Comparison of ENCODE assay signal across 9 cellular contexts in the genomic region with DNA sequence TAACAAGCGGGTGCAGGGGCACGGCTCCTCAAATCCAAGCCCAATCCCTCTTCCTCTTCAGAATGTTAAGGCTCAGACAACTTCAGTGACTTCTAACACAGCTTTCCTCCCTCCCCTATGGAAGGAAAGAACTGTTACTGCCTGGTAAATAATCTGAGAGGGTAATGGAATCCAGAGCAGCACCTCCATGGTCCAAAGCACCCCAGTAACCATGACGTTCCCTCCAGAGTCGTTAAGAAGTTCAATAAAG. TPM values are rescaled to one million over a fixed set of nuclear protein-coding genes. Genes with fewer than 3 reads are reported as not detected.
DNase-seq lines count a peak whose midpoint lies in the region; ATAC-seq, FAIRE-seq and TF ChIP-seq lines count a peak whose summit lies in the region.
"Had no signal": no experiment of that assay in that cellular context is flagged by ENCODE, and none has a peak within 500 bp of the region (broad histone marks: within the 10 kb centered on the region; RNA-seq: fewer than 3 reads in every experiment).

No MANE protein-coding gene starts in this region.

- H3K4me1 ChIP-seq in A673 (ENCODE audit: insufficient read depth, low read length, poor library complexity, severe bottlenecking) (peaks cover 60% of the 10 kb centered on the region), IMR-90 (ENCODE audit: control insufficient read depth, insufficient read depth, low read length) (peaks cover 24% of the 10 kb centered on the region), muscle layer of duodenum (ENCODE audit: control insufficient read depth in 1 of 2, insufficient read depth in 2 of 2, low read length in 2 of 2) (peaks cover 22 to 47% of the 10 kb centered on the region in 2 donors)

- dilution Hi-C loops in IMR-90 (cut with HindIII; ENCODE audit: low sequenced_read_pairs, unreplicated experiment), result no loop called here

- in situ Hi-C loops in IMR-90 (cut with MboI; ENCODE audit: low sequenced_read_pairs), result no loop called here

- peak overlapping the region; percentile 98 for H2AK9ac ChIP-seq in IMR-90 (replicated peaks; ENCODE audit: low read depth, low read length, poor library complexity)

- H3K36me3 ChIP-seq in A673 (ENCODE audit: insufficient read depth, low read length, poor library complexity, severe bottlenecking), result no peaks in the 10 kb centered on the region
- no peaks in the 10 kb centered on the region for H3K36me3 ChIP-seq in IMR-90 (ENCODE audit: control insufficient read depth, insufficient read depth, low read length)
- peaks cover 0 to 3% of the 10 kb centered on the region in 2 donors for H3K36me3 ChIP-seq in muscle layer of duodenum (ENCODE audit: control insufficient read depth in 1 of 2, insufficient read depth in 2 of 2, low read length in 2 of 2)

- no peak for TF ChIP-seq CTCF in A673 (conservative IDR thresholded peaks at IDR 0.05; ENCODE audit: low read depth, low read length)
- TF ChIP-seq CTCF in IMR-90 (conservative IDR thresholded peaks at IDR 0.05; ENCODE audit: low read depth, low read length), result no peak
- TF ChIP-seq CTCF in chondrocyte (IDR thresholded peaks at IDR 0.05), result no peak
- TF ChIP-seq CTCF in D721Med (IDR thresholded peaks at IDR 0.05; ENCODE audit: insufficient read depth, missing control alignments), result no peak

- POLR2A ChIA-PET in A673 (lab: Charles Lee; ENCODE audit: low non-redundant PET) (interaction anchor here (0.5 kb wide), 1 partner anchor 337 kb away, joined by 9 read pairs; no protein-coding TSS in a partner anchor), IMR-90 (lab: Charles Lee; ENCODE audit: unreplicated experiment) (no interaction called here)

- H3K9me3 Mint-ChIP-seq in chondrocyte (ENCODE audit: low read depth), result no peaks in the 10 kb centered on the region

- peak overlapping the region; percentile 96 for H2AFZ ChIP-seq in IMR-90 (replicated peaks; ENCODE audit: low read length, poor library complexity)

- peak overlapping the region; percentile 78 for H3K4ac ChIP-seq in IMR-90 (ENCODE audit: low read depth, low read length)

- H3K4me1 Mint-ChIP-seq in chondrocyte (ENCODE audit: low read depth), result peaks cover 42% of the 10 kb centered on the region

- TF ChIP-seq POLR2A in IMR-90 (IDR thresholded peaks at IDR 0.05; ENCODE audit: low read depth, low read length), result no peak

- peak overlapping the region; percentile 17 for H4K5ac ChIP-seq in IMR-90 (ENCODE audit: low read depth, low read length)

- peak overlapping the region; percentile 95 for H3K14ac ChIP-seq in IMR-90 (replicated peaks; ENCODE audit: low read depth, low read length)

- H4K8ac ChIP-seq in IMR-90 (ENCODE audit: low read depth in 2 of 2, low read length in 2 of 2), result peak overlapping the region; percentile 71 to 73; a peak in 2 of 4 replicates

- BruUV-seq in A673 (replicated peaks; lab: Mats Ljungman, UMichigan) (TSS peak; percentile 83), IMR-90 (replicated peaks; lab: Mats Ljungman, UMichigan) (no TSS peak)

- H4K20me1 ChIP-seq in IMR-90 (ENCODE audit: insufficient read depth, low read length), result peaks cover 51% of the 10 kb centered on the region

- peaks cover 8 to 60% of the 10 kb centered on the region in 2 experiments; a peak in 3 of 4 replicates for H3K79me1 ChIP-seq in IMR-90 (ENCODE audit: low read depth in 1 of 2, low read length in 2 of 2)

- no peaks in the 10 kb centered on the region for H3K27me3 ChIP-seq in A673 (replicated peaks; ENCODE audit: insufficient read depth, low read depth, low read length, poor library complexity)
- H3K27me3 ChIP-seq in IMR-90 (ENCODE audit: control insufficient read depth, insufficient read depth, low read length), result no peaks in the 10 kb centered on the region
- H3K27me3 ChIP-seq in muscle layer of duodenum (ENCODE audit: low read depth, low read length), result no peaks in the 10 kb centered on the region

- H3K27ac Mint-ChIP-seq in chondrocyte (ENCODE audit: unreplicated experiment), result peak overlapping the region; percentile 93

- H4K91ac ChIP-seq in IMR-90 (ENCODE audit: insufficient read depth, low read depth, low read length), result peak overlapping the region; percentile 66; the same call in 1 of the 2 replicates

- 0% methylated on average over 2 of the region's 4 CpGs; no CpG with 5 or more reads in 1 of the 2 experiments for WGBS in IMR-90 (ENCODE audit: extremely low coverage in 2 of 2, insufficient read length in 1 of 2), 2 experiments

- no peak overlapping the region; the same call in 1 of the 2 replicates for H2BK120ac ChIP-seq in IMR-90 (ENCODE audit: low read depth, low read length)

- H3K23ac ChIP-seq in IMR-90 (ENCODE audit: low read depth, low read length), result peak overlapping the region; percentile 85

- peak overlapping the region; percentile 93 for H2BK5ac ChIP-seq in IMR-90 (ENCODE audit: low read depth, low read length, poor library complexity, severe bottlenecking)

- peak overlapping the region; percentile 86 for H3K27ac ChIP-seq in A673 (ENCODE audit: low read depth, low read length, poor library complexity, severe bottlenecking)
- peak overlapping the region; percentile 88 for H3K27ac ChIP-seq in IMR-90 (ENCODE audit: insufficient read depth, low read length)
- peak overlapping the region; percentile 50 for H3K27ac ChIP-seq in muscle layer of duodenum (ENCODE audit: low read length)

- no peak for TF ChIP-seq RAD21 in IMR-90 (IDR thresholded peaks at IDR 0.05; ENCODE audit: low read length)

- peak overlapping the region; percentile 19; the same call in 1 of the 3 replicates for H2BK15ac ChIP-seq in IMR-90 (ENCODE audit: low read depth, low read length)

- CTCF ChIA-PET in A673 (lab: Charles Lee) (interaction anchor here (1.5 kb wide), 1 partner anchor 21 kb away, joined by 3 read pairs; no protein-coding TSS in a partner anchor), IMR-90 (lab: Yijun Ruan, JAX) (interaction anchor here (0.5 to 0.6 kb wide), 2 partner anchors 10 to 875 kb away, joined by 3 to 4 read pairs; no protein-coding TSS in a partner anchor)

- H3K4me3 Mint-ChIP-seq in chondrocyte (ENCODE audit: unreplicated experiment), result peak overlapping the region; percentile 89

- H3K18ac ChIP-seq in IMR-90 (ENCODE audit: low read depth, low read length), result peak overlapping the region; percentile 9; the same call in 1 of the 2 replicates

- DNase-seq in A673 (ENCODE audit: low spot score), result no peak
- no peak for DNase-seq in IMR-90
- DNase-seq in chondrocyte (ENCODE audit: low spot score), result peak; percentile 8
- no peak for DNase-seq in NCI-H2196 treated with DMSO at 0.1 percent for 48 hours (lab: John Stamatoyannopoulos, UW; ENCODE audit: unreplicated experiment)
- no peak for DNase-seq in D721Med (ENCODE audit: insufficient read length, low spot score)

- peak overlapping the region; percentile 94 for H3K4me2 ChIP-seq in IMR-90 (ENCODE audit: low read depth, low read length)

- no peaks in the 10 kb centered on the region for H3K27me3 Mint-ChIP-seq in chondrocyte (ENCODE audit: low read depth)

- FAIRE-seq in D721Med (lab: Jason Lieb, UNC), result no peak
- FAIRE-seq: TTC549 had no signal

- H3K4me3 ChIP-seq in A673 (ENCODE audit: low read depth, low read length, poor library complexity, severe bottlenecking) (peak overlapping the region; percentile 86), IMR-90 (ENCODE audit: insufficient read depth, low read depth, low read length) (peak overlapping the region; percentile 96), muscle layer of duodenum (ENCODE audit: low read depth in 1 of 2, low read length in 2 of 2) (peak overlapping the region; percentile 71 to 77)

- peak overlapping the region; percentile 91; the same call in 1 of the 2 replicates for H3K56ac ChIP-seq in IMR-90 (ENCODE audit: extremely low read depth, insufficient read depth, low read length)

- peaks cover 15% of the 10 kb centered on the region for H3K9me1 ChIP-seq in IMR-90 (ENCODE audit: insufficient read depth, low read length)

- H3K36me3 Mint-ChIP-seq in chondrocyte (ENCODE audit: low read depth), result no peaks in the 10 kb centered on the region

- H3K9ac ChIP-seq in IMR-90 (ENCODE audit: low read depth, low read length), result peak overlapping the region; percentile 98

- ATAC-seq in IMR-90 (ENCODE audit: low read depth) (peak; percentile 0; the same call in 1 of the 2 replicates), esophagus mucosa (no peak), GM18498 (IDR thresholded peaks at IDR 0.05; ENCODE audit: unreplicated experiment) (no peak)

- intact Hi-C loops in A673 (cut with micrococcal nuclease; ENCODE audit: unreplicated experiment), result loop anchor here (10.0 kb wide), 1 partner anchor 139 kb away; no protein-coding TSS in a partner anchor
- intact Hi-C loops in IMR-90 (cut with micrococcal nuclease), result no loop called here

- H2AK5ac ChIP-seq in IMR-90 (ENCODE audit: low read depth, low read length), result peak overlapping the region; percentile 93

- no peaks in the 10 kb centered on the region for H3K9me3 ChIP-seq in A673 (ENCODE audit: low read depth, low read length, poor library complexity, severe bottlenecking)
- H3K9me3 ChIP-seq in IMR-90 (ENCODE audit: control insufficient read depth, insufficient read depth, low read length), result no peaks in the 10 kb centered on the region
- H3K9me3 ChIP-seq in muscle layer of duodenum (ENCODE audit: control insufficient read depth in 1 of 2, low read length in 2 of 2), result no peaks in the 10 kb centered on the region

- no peak overlapping the region for H2BK20ac ChIP-seq in IMR-90 (ENCODE audit: low read depth, low read length)

TF ChIP-seq in IMR-90, 13 proteins besides CTCF, POLR2A, EP300 and RAD21 (continues in another document):
- TF ChIP-seq, protein P1, sequence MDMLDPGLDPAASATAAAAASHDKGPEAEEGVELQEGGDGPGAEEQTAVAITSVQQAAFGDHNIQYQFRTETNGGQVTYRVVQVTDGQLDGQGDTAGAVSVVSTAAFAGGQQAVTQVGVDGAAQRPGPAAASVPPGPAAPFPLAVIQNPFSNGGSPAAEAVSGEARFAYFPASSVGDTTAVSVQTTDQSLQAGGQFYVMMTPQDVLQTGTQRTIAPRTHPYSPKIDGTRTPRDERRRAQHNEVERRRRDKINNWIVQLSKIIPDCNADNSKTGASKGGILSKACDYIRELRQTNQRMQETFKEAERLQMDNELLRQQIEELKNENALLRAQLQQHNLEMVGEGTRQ (IDR thresholded peaks at IDR 0.05; ENCODE audit: low read depth, low read length), result no peak
- no peak for TF ChIP-seq MAFK (IDR thresholded peaks at IDR 0.05; ENCODE audit: low read depth, low read length)

RNA-seq across cellular contexts. Expression of a gene that starts 1.0 kb away (rescaled TPM):
- 146 and 151 TPM in 2 replicates for total RNA-seq in A673 (2021)
- total RNA-seq in IMR-90 (2012; rRNA removed), result 54.4 and 61.5 TPM in 2 replicates
- polyA plus RNA-seq in IMR-90 (2012; rRNA removed), result 104 and 124 TPM in 2 replicates
- 58.9 and 87.2 TPM in 2 replicates for polyA plus RNA-seq in IMR-90 (2012; cell fraction: cytosol; rRNA removed)
- polyA plus RNA-seq in IMR-90 (2012; cell fraction: nucleus; rRNA removed; ENCODE audit: low replicate concordance), result 461 and 611 TPM in 2 replicates
- 99.9 to 136 TPM (median 100 TPM) in 3 replicates for total RNA-seq in chondrocyte
- total RNA-seq in esophagus mucosa, result 96.0 TPM

RNA-seq across cellular contexts. Expression of a gene that starts 57.7 kb away (rescaled TPM):
- total RNA-seq in A673 (2021) (0.45 TPM in 1 of 2 replicates, not detected in the other), IMR-90 (2012; rRNA removed) (under 0.01 TPM in 2 replicates), chondrocyte (0.52 to 0.73 TPM (median 0.59 TPM) in 3 replicates), esophagus mucosa (not detected)
- 0.17 and 0.21 TPM in 2 replicates for polyA plus RNA-seq in IMR-90 (2012; rRNA removed)
- 0.17 and 0.42 TPM in 2 replicates for polyA plus RNA-seq in IMR-90 (2012; cell fraction: cytosol; rRNA removed)
- 1.5 and 3.1 TPM in 2 replicates for polyA plus RNA-seq in IMR-90 (2012; cell fraction: nucleus; rRNA removed; ENCODE audit: low replicate concordance)
